8 cellular contexts compared by ENCODE assay signal in the genomic region with DNA sequence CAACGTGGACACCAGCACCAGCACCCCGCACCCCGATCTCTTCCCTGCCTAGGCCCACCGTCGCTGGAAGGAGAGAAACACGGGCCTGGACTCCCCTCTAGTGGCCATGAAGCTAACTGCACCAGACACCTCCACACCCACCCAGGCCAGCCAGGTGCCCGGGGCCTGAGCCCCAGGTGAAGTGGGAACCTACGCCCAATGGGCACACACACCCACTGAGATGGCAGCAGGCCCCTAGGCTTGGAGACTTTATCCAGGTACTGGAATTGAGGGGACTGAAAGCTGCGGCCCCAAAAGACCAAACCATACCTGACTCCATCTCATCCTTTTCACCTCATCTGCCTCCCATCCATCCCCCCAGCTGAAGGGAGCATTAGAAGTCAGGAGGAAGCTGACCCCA.
DNase-seq lines count a peak whose midpoint lies in the region; ATAC-seq and TF ChIP-seq lines count a peak whose summit lies in the region.

No MANE protein-coding gene starts in this region.

- no peaks in the 10 kb centered on the region for H3K4me1 Mint-ChIP-seq in activated naive CD8-positive, alpha-beta T cell treated with anti-CD3 and anti-CD28 coated beads, Interleukin-2, amount 10 ng/mL, durations not matched to agents 7 days and 5 days

- DNase-seq in NK-92 treated with Interleukin-12 subunit alpha and Interleukin-12 subunit beta, amount 100 ng/mL, for 24 hours (lab: John Stamatoyannopoulos, UW) = peak; percentile 18
- DNase-seq in NK-92 (lab: John Stamatoyannopoulos, UW; ENCODE audit: unreplicated experiment) = no peak
- DNase-seq in KBM-7 = peak; percentile 48
- DNase-seq in SKM-1 (lab: John Stamatoyannopoulos, UW; ENCODE audit: unreplicated experiment) = peak; percentile 11
- peak; percentile 63 for DNase-seq in activated naive CD8-positive, alpha-beta T cell treated with anti-CD3 and anti-CD28 coated beads, Interleukin-2, amount 10 ng/mL, durations not matched to agents 7 days and 5 days
- peak; percentile 68 for DNase-seq in hepatocyte (ENCODE audit: low spot score)
- DNase-seq in stimulated activated CD4-positive, alpha-beta T cell treated with anti-CD3 and anti-CD28 coated beads, Interleukin-12 subunit alpha, Interleukin-12 subunit beta, amount 100 ng/mL, for 48 hours (ENCODE audit: low read depth in 2 of 3, low spot score in 1 of 3) = peak; percentile 38 to 62 (median 45)

- peaks cover 5% of the 10 kb centered on the region for H3K27me3 ChIP-seq in hepatocyte

- H3K4me2 ChIP-seq in hepatocyte = no peak overlapping the region

- in situ Hi-C loops in KBM-7 (cut with MboI; ENCODE audit: low pct_unique_long_range_greater_than_20kb, low sequenced_read_pairs) = no loop called here

- no peaks in the 10 kb centered on the region for H3K4me1 ChIP-seq in hepatocyte (ENCODE audit: insufficient read depth)

- ATAC-seq in activated naive CD8-positive, alpha-beta T cell treated with anti-CD3 and anti-CD28 coated beads, Interleukin-2, amount 10 ng/mL, durations not matched to agents 7 days and 5 days (ENCODE audit: low read depth) = peak; percentile 82
- ATAC-seq in HG02840 (IDR thresholded peaks at IDR 0.05; ENCODE audit: low FRiP score, unreplicated experiment) = no peak

- H3K9me3 Mint-ChIP-seq in activated naive CD8-positive, alpha-beta T cell treated with anti-CD3 and anti-CD28 coated beads, Interleukin-2, amount 10 ng/mL, durations not matched to agents 7 days and 5 days = no peaks in the 10 kb centered on the region

- H3K36me3 ChIP-seq in hepatocyte (replicated peaks; ENCODE audit: insufficient read depth, low read depth) = no peaks in the 10 kb centered on the region

- peak; percentile 85 for TF ChIP-seq CTCF in hepatocyte (IDR thresholded peaks at IDR 0.05; ENCODE audit: poor library complexity)

- H3K9me2 ChIP-seq in hepatocyte (replicated peaks; ENCODE audit: insufficient read depth) = no peaks in the 10 kb centered on the region

- no peaks in the 10 kb centered on the region for H3K79me2 ChIP-seq in hepatocyte

- no peak overlapping the region for H3K27ac ChIP-seq in hepatocyte

- H3K27ac Mint-ChIP-seq in activated naive CD8-positive, alpha-beta T cell treated with anti-CD3 and anti-CD28 coated beads, Interleukin-2, amount 10 ng/mL, durations not matched to agents 7 days and 5 days = no peak overlapping the region

- WGBS in hepatocyte (ENCODE audit: low lambda C conversion rate, missing lambda C conversion rate) = 20% methylated on average over 9 of the region's 9 CpGs

- H2AFZ ChIP-seq in hepatocyte = no peak overlapping the region

- no peaks in the 10 kb centered on the region for H4K20me1 ChIP-seq in hepatocyte (ENCODE audit: insufficient read depth, poor library complexity, severe bottlenecking)

- H3K36me3 Mint-ChIP-seq in activated naive CD8-positive, alpha-beta T cell treated with anti-CD3 and anti-CD28 coated beads, Interleukin-2, amount 10 ng/mL, durations not matched to agents 7 days and 5 days = no peaks in the 10 kb centered on the region

- no peaks in the 10 kb centered on the region for H3K9me3 ChIP-seq in hepatocyte (ENCODE audit: low read depth)

- H3K4me3 ChIP-seq in hepatocyte = no peak overlapping the region

- POLR2A ChIA-PET in activated naive CD8-positive, alpha-beta T cell treated with anti-CD3 and anti-CD28 coated beads, Interleukin-2, amount 10 ng/mL, durations not matched to agents 7 days and 5 days (lab: Charles Lee) = no interaction called here

- no peak overlapping the region for H3K4me3 Mint-ChIP-seq in activated naive CD8-positive, alpha-beta T cell treated with anti-CD3 and anti-CD28 coated beads, Interleukin-2, amount 10 ng/mL, durations not matched to agents 7 days and 5 days

- H3K27me3 Mint-ChIP-seq in activated naive CD8-positive, alpha-beta T cell treated with anti-CD3 and anti-CD28 coated beads, Interleukin-2, amount 10 ng/mL, durations not matched to agents 7 days and 5 days = peaks cover 7% of the 10 kb centered on the region
